10 cellular contexts compared by ENCODE assay signal in the genomic region with DNA sequence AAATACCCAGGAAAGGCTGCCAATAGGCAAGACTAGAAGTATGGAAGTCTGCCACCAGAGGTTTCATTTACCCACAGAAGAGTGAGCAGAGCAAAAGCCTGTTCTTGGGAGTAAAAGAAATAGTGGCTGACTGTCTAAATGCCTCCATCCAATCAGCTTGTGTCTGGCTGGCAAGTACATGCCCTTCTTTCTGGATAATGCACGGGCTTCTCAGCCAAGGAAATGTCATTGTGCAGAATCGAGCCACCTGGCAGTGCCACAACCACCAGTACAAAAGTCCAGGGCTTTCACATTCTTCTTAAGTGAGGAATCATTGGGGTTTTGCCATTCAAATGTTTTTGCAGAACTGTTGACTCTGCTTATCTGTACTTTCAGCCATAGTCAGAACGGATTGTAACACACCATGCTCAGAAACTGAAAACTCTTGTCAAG. TPM values are rescaled to one million over a fixed set of nuclear protein-coding genes. Genes with fewer than 3 reads are reported as not detected.
A peak's percentile ranks its signal among the peaks of the same experiment; 100 is the strongest.
DNase-seq lines count a peak whose midpoint lies in the region; ATAC-seq and TF ChIP-seq lines count a peak whose summit lies in the region.
"Had no signal": no experiment of that assay in that cellular context is flagged by ENCODE, and none has a peak within 500 bp of the region (broad histone marks: within the 10 kb centered on the region; RNA-seq: fewer than 3 reads in every experiment).

No MANE protein-coding gene starts in this region.

- no peaks in the 10 kb centered on the region for H3K36me3 ChIP-seq in prostate gland

- TF ChIP-seq CTCF in prostate gland (IDR thresholded peaks at IDR 0.05), result peak in 1 of 4 experiments; percentile 26

- no peaks in the 10 kb centered on the region for H3K9me3 ChIP-seq in prostate gland

- H3K27ac Mint-ChIP-seq in natural killer cell treated with Interleukin-12 subunit alpha and Interleukin-12 subunit beta and Interleukin-15 and Interleukin-18, amount 100 ng/mL, for 72 hours, result no peak overlapping the region
- H3K27ac Mint-ChIP-seq: activated B cell treated with CpG ODN at 0.5 μM for 24 hours had no signal

- DNase-seq in DMS 273 (lab: John Stamatoyannopoulos, UW; ENCODE audit: unreplicated experiment) (peak; percentile 49), SW480 (ENCODE audit: low spot score) (peak; percentile 10), glomerular visceral epithelial cell (ENCODE audit: extremely low spot score) (peak; percentile 9), prostate gland (ENCODE audit: low spot score) (peak; percentile 86), germinal center (ENCODE audit: low spot score) (no peak), CD1c-positive myeloid dendritic cell (ENCODE audit: extremely low spot score) (no peak)
- DNase-seq in natural killer cell treated with Interleukin-12 subunit alpha and Interleukin-12 subunit beta and Interleukin-15 and Interleukin-18, amount 100 ng/mL, for 72 hours (ENCODE audit: low spot score), result no peak
- DNase-seq: activated B cell treated with CpG ODN at 0.5 μM for 24 hours, DMS79 had no signal

- peak overlapping the region; percentile 7 to 31 for H3K27ac ChIP-seq in prostate gland

- no peak overlapping the region for H3K4me3 ChIP-seq in prostate gland

- ATAC-seq in GM19397 (IDR thresholded peaks at IDR 0.05; ENCODE audit: unreplicated experiment), result no peak
- no peak for ATAC-seq in natural killer cell treated with Interleukin-12 subunit alpha and Interleukin-12 subunit beta and Interleukin-15 and Interleukin-18, amount 100 ng/mL, for 72 hours

- H3K27me3 ChIP-seq in prostate gland (replicated peaks; ENCODE audit: insufficient read depth), result no peaks in the 10 kb centered on the region

- intact Hi-C loops in prostate gland (cut with DNase I), result no loop called here

- H3K4me1 ChIP-seq in prostate gland (replicated peaks), result no peaks in the 10 kb centered on the region

- no peak for TF ChIP-seq POLR2A in prostate gland (IDR thresholded peaks at IDR 0.05)

- peaks cover 5 to 7% of the 10 kb centered on the region in 2 donors for H3K4me1 Mint-ChIP-seq in natural killer cell treated with Interleukin-12 subunit alpha and Interleukin-12 subunit beta and Interleukin-15 and Interleukin-18, amount 100 ng/mL, for 72 hours (ENCODE audit: low read depth in 2 of 2)

- H3K4me3 Mint-ChIP-seq in natural killer cell treated with Interleukin-12 subunit alpha and Interleukin-12 subunit beta and Interleukin-15 and Interleukin-18, amount 100 ng/mL, for 72 hours, result no peak overlapping the region
- H3K4me3 Mint-ChIP-seq: activated B cell treated with CpG ODN at 0.5 μM for 24 hours had no signal

- H3K27me3 Mint-ChIP-seq in natural killer cell treated with Interleukin-12 subunit alpha and Interleukin-12 subunit beta and Interleukin-15 and Interleukin-18, amount 100 ng/mL, for 72 hours, result peaks cover 40 to 65% of the 10 kb centered on the region in 2 donors

- WGBS in prostate gland, result 11% methylated on average over 3 of the region's 3 CpGs

- no peaks in the 10 kb centered on the region for H3K9me3 Mint-ChIP-seq in natural killer cell treated with Interleukin-12 subunit alpha and Interleukin-12 subunit beta and Interleukin-15 and Interleukin-18, amount 100 ng/mL, for 72 hours

- peaks cover 5% of the 10 kb centered on the region for H3K36me3 Mint-ChIP-seq in natural killer cell treated with Interleukin-12 subunit alpha and Interleukin-12 subunit beta and Interleukin-15 and Interleukin-18, amount 100 ng/mL, for 72 hours

RNA-seq across cellular contexts. Expression of a gene that starts 10.1 kb away (rescaled TPM):
- total RNA-seq in prostate gland, result 10 to 100 TPM in 1 of 2 donors, 1 to 10 TPM in 1; 7.6 to 13.3 TPM
- total RNA-seq in natural killer cell treated with Interleukin-12 subunit alpha and Interleukin-12 subunit beta and Interleukin-15 and Interleukin-18, amount 100 ng/mL, for 72 hours, result 10 to 100 TPM; 13.1 to 22.6 TPM

Comparison
In these comparisons a context has a peak if more than half of its experiments do, and no peak if none do; other contexts are left out.
1. DNase-seq: peak in DMS 273 (single experiment), SW480 (single experiment), glomerular visceral epithelial cell (single experiment) and prostate gland (single experiment); none in germinal center (single experiment), CD1c-positive myeloid dendritic cell (single experiment) and natural killer cell treated with Interleukin-12 subunit alpha and Interleukin-12 subunit beta and Interleukin-15 and Interleukin-18, amount 100 ng/mL, for 72 hours (single experiment).